12 cellular contexts compared by ENCODE assay signal in genomic region chr5:154228696-154229095, GRCh38. TPM values are rescaled to one million over a fixed set of nuclear protein-coding genes. Genes with fewer than 3 reads are reported as not detected.
DNase-seq lines count a peak whose midpoint lies in the region; ATAC-seq and TF ChIP-seq lines count a peak whose summit lies in the region.
"Had no signal": no experiment of that assay in that cellular context is flagged by ENCODE, and none has a peak within 500 bp of the region (broad histone marks: within the 10 kb centered on the region; RNA-seq: fewer than 3 reads in every experiment).

No MANE protein-coding gene starts in this region.

- CTCF ChIA-PET in activated CD8-positive, alpha-beta T cell treated with anti-CD3 and anti-CD28 coated beads for 36 hours (lab: Charles Lee): no interaction called here
- CTCF ChIA-PET in activated CD8-positive, alpha-beta T cell treated with anti-CD3 and anti-CD28 coated beads, Interleukin-2, amount 10 ng/mL, durations not matched to agents 7 days and 5 days (lab: Charles Lee): no interaction called here

- TF ChIP-seq CTCF in activated CD8-positive, alpha-beta T cell treated with anti-CD3 and anti-CD28 coated beads for 36 hours (IDR thresholded peaks at IDR 0.05): no peak

- no peak for ATAC-seq in activated CD8-positive, alpha-beta T cell treated with anti-CD3 and anti-CD28 coated beads for 36 hours
- no peak for ATAC-seq in activated CD8-positive, alpha-beta T cell treated with anti-CD3 and anti-CD28 coated beads, Interleukin-2, amount 10 ng/mL, durations not matched to agents 7 days and 5 days
- ATAC-seq in GM21717 (IDR thresholded peaks at IDR 0.05; ENCODE audit: unreplicated experiment) (peak; percentile 97), HG03378 (IDR thresholded peaks at IDR 0.05; ENCODE audit: unreplicated experiment) (peak; percentile 96), memory B cell (ENCODE audit: low read depth) (peak; percentile 94), sciatic nerve (no peak)
- ATAC-seq: Right ventricle myocardium inferior had no signal

- no peak for DNase-seq in activated CD8-positive, alpha-beta T cell treated with anti-CD3 and anti-CD28 coated beads for 36 hours
- no peak for DNase-seq in activated CD8-positive, alpha-beta T cell treated with anti-CD3 and anti-CD28 coated beads, Interleukin-2, amount 10 ng/mL, durations not matched to agents 7 days and 5 days
- DNase-seq in memory B cell (ENCODE audit: low spot score in 2 of 2) (no peak), sciatic nerve (ENCODE audit: low spot score) (no peak), NCI-H82 (lab: John Stamatoyannopoulos, UW) (no peak), HK-2 (ENCODE audit: unreplicated experiment) (no peak)
- DNase-seq: ACHN, dermis blood vessel endothelial cell, MG63 had no signal

- intact Hi-C loops in activated CD8-positive, alpha-beta T cell treated with anti-CD3 and anti-CD28 coated beads for 36 hours (cut with micrococcal nuclease): no loop called here
- intact Hi-C loops in sciatic nerve (cut with DNase I): no loop called here

- peaks cover 13% of the 10 kb centered on the region for H3K9me3 Mint-ChIP-seq in activated CD8-positive, alpha-beta T cell treated with anti-CD3 and anti-CD28 coated beads for 36 hours
- peaks cover 17% of the 10 kb centered on the region for H3K9me3 Mint-ChIP-seq in activated CD8-positive, alpha-beta T cell treated with anti-CD3 and anti-CD28 coated beads, Interleukin-2, amount 10 ng/mL, durations not matched to agents 7 days and 5 days (ENCODE audit: insufficient read depth)
- peaks cover 10% of the 10 kb centered on the region for H3K9me3 Mint-ChIP-seq in memory B cell

- peak overlapping the region; percentile 11 for H3K27ac Mint-ChIP-seq in activated CD8-positive, alpha-beta T cell treated with anti-CD3 and anti-CD28 coated beads for 36 hours
- no peak overlapping the region for H3K27ac Mint-ChIP-seq in activated CD8-positive, alpha-beta T cell treated with anti-CD3 and anti-CD28 coated beads, Interleukin-2, amount 10 ng/mL, durations not matched to agents 7 days and 5 days
- peak overlapping the region; percentile 67 for H3K27ac Mint-ChIP-seq in memory B cell

- no peaks in the 10 kb centered on the region for H3K27me3 Mint-ChIP-seq in activated CD8-positive, alpha-beta T cell treated with anti-CD3 and anti-CD28 coated beads for 36 hours
- H3K27me3 Mint-ChIP-seq in activated CD8-positive, alpha-beta T cell treated with anti-CD3 and anti-CD28 coated beads, Interleukin-2, amount 10 ng/mL, durations not matched to agents 7 days and 5 days (ENCODE audit: low read depth): no peaks in the 10 kb centered on the region
- H3K27me3 Mint-ChIP-seq in memory B cell: no peaks in the 10 kb centered on the region

- H3K4me3 Mint-ChIP-seq in activated CD8-positive, alpha-beta T cell treated with anti-CD3 and anti-CD28 coated beads for 36 hours: no peak overlapping the region
- H3K4me3 Mint-ChIP-seq in activated CD8-positive, alpha-beta T cell treated with anti-CD3 and anti-CD28 coated beads, Interleukin-2, amount 10 ng/mL, durations not matched to agents 7 days and 5 days: no peak overlapping the region
- H3K4me3 Mint-ChIP-seq in memory B cell: peak overlapping the region; percentile 83

- H3K4me1 Mint-ChIP-seq in activated CD8-positive, alpha-beta T cell treated with anti-CD3 and anti-CD28 coated beads for 36 hours (ENCODE audit: low read depth): peaks cover 23% of the 10 kb centered on the region
- peaks cover 37% of the 10 kb centered on the region for H3K4me1 Mint-ChIP-seq in activated CD8-positive, alpha-beta T cell treated with anti-CD3 and anti-CD28 coated beads, Interleukin-2, amount 10 ng/mL, durations not matched to agents 7 days and 5 days (ENCODE audit: low read depth)
- peaks cover 34% of the 10 kb centered on the region for H3K4me1 Mint-ChIP-seq in memory B cell

- POLR2A ChIA-PET in activated CD8-positive, alpha-beta T cell treated with anti-CD3 and anti-CD28 coated beads for 36 hours (lab: Charles Lee): no interaction called here
- POLR2A ChIA-PET in activated CD8-positive, alpha-beta T cell treated with anti-CD3 and anti-CD28 coated beads, Interleukin-2, amount 10 ng/mL, durations not matched to agents 7 days and 5 days (lab: Charles Lee): no interaction called here

- H3K36me3 Mint-ChIP-seq in activated CD8-positive, alpha-beta T cell treated with anti-CD3 and anti-CD28 coated beads for 36 hours (ENCODE audit: low read depth): peaks cover 21% of the 10 kb centered on the region
- H3K36me3 Mint-ChIP-seq in activated CD8-positive, alpha-beta T cell treated with anti-CD3 and anti-CD28 coated beads, Interleukin-2, amount 10 ng/mL, durations not matched to agents 7 days and 5 days (ENCODE audit: low read depth): peaks cover 32% of the 10 kb centered on the region
- H3K36me3 Mint-ChIP-seq in memory B cell: peaks cover 19% of the 10 kb centered on the region

RNA-seq across cellular contexts. Expression of gene GALNT10, which starts 38.2 kb away (rescaled TPM):
- total RNA-seq in activated CD8-positive, alpha-beta T cell treated with anti-CD3 and anti-CD28 coated beads for 36 hours: 10 to 100 TPM; 12.9 to 15.2 TPM
- total RNA-seq in activated CD8-positive, alpha-beta T cell treated with anti-CD3 and anti-CD28 coated beads, Interleukin-2, amount 10 ng/mL, durations not matched to agents 7 days and 5 days: 10 to 100 TPM; 21.6 to 23.7 TPM
- 29.0 TPM for total RNA-seq in sciatic nerve

Comparison
In these comparisons a context has a peak if more than half of its experiments do, and no peak if none do; other contexts are left out.
1. ATAC-seq: peak in GM21717 (single experiment), HG03378 (single experiment) and memory B cell (single experiment); none in activated CD8-positive, alpha-beta T cell treated with anti-CD3 and anti-CD28 coated beads for 36 hours (single experiment), activated CD8-positive, alpha-beta T cell treated with anti-CD3 and anti-CD28 coated beads, Interleukin-2, amount 10 ng/mL, durations not matched to agents 7 days and 5 days (single experiment) and sciatic nerve (single experiment).